In the genomic region with DNA sequence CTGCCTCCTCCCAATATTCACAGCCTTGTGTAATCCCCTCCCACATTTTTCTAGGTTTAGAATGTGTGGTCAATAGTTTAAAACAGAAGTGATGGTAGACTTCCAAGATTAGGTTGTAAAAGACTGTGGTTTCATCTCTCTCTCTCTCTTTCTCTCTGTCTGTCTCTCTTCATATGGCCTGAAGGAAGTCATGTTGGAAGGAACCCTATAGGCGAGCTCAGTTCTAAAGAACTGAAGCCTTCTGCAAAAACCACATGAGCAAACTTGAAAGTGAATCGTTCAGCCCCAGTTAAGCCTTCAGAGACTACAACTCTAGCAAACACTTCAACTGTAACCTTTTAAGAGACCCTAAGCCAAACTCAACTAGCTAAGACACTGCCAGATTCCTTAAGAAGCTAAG, we compare ENCODE assay signal across 33 cellular contexts.
"Had no signal": no experiment of that assay in that cellular context is flagged by ENCODE, and none has a peak within 500 bp of the region (broad histone marks: within the 10 kb centered on the region; RNA-seq: fewer than 3 reads in every experiment).

No MANE protein-coding gene starts in this region.

- H3K27ac Mint-ChIP-seq: activated B cell treated with CpG ODN at 0.5 μM for 24 hours; activated CD4-positive, alpha-beta T cell treated with anti-CD3 and anti-CD28 coated beads, Interleukin-2, amount 10 ng/mL, durations not matched to agents 24 days and 14 days; activated CD8-positive, alpha-beta T cell treated with anti-CD3 and anti-CD28 coated beads for 36 hours; activated naive CD8-positive, alpha-beta T cell treated with anti-CD3 and anti-CD28 coated beads, Interleukin-2, amount 10 ng/mL, durations not matched to agents 7 days and 5 days; activated T-helper 1 cell treated with anti-CD3 and anti-CD28 coated beads, Interleukin-12 subunit alpha, Interleukin-12 subunit beta, Interleukin-2, Interleukin-4 antibody, amounts not matched to agents 30 ng/mL and 10 ng/mL and 1 ng/mL, durations not matched to agents 14 hours and 24 hours and 36 hours had no signal

- H3K27ac ChIP-seq: adrenal gland, body of pancreas, breast epithelium, coronary artery, VCaP had no signal

- H3K36me3 Mint-ChIP-seq: activated naive CD8-positive, alpha-beta T cell treated with anti-CD3 and anti-CD28 coated beads, Interleukin-2, amount 10 ng/mL, durations not matched to agents 7 days and 5 days had no signal

- H3K9me3 ChIP-seq: adrenal gland, body of pancreas, breast epithelium, MG63 had no signal

- H3K4me1 Mint-ChIP-seq: activated B cell treated with CpG ODN at 0.5 μM for 24 hours; activated naive CD8-positive, alpha-beta T cell treated with anti-CD3 and anti-CD28 coated beads, Interleukin-2, amount 10 ng/mL, durations not matched to agents 7 days and 5 days had no signal

- H3K36me3 ChIP-seq: adrenal gland, breast epithelium, MG63 had no signal

- ATAC-seq: activated CD8-positive, alpha-beta T cell treated with anti-CD3 and anti-CD28 coated beads for 36 hours; body of pancreas had no signal

- FAIRE-seq: astrocyte had no signal

- H3K4me1 ChIP-seq: adrenal gland, body of pancreas, breast epithelium had no signal

- H3K27me3 Mint-ChIP-seq: activated B cell treated with CpG ODN at 0.5 μM for 24 hours; activated CD4-positive, alpha-beta T cell treated with anti-CD3 and anti-CD28 coated beads, Interleukin-2, amount 10 ng/mL, durations not matched to agents 24 days and 14 days; activated CD8-positive, alpha-beta T cell treated with anti-CD3 and anti-CD28 coated beads for 36 hours; activated naive CD8-positive, alpha-beta T cell treated with anti-CD3 and anti-CD28 coated beads, Interleukin-2, amount 10 ng/mL, durations not matched to agents 7 days and 5 days had no signal

- H3K4me3 Mint-ChIP-seq: activated B cell treated with CpG ODN at 0.5 μM for 24 hours; activated CD4-positive, alpha-beta T cell treated with anti-CD3 and anti-CD28 coated beads, Interleukin-2, amount 10 ng/mL, durations not matched to agents 24 days and 14 days; activated CD8-positive, alpha-beta T cell treated with anti-CD3 and anti-CD28 coated beads for 36 hours; activated naive CD8-positive, alpha-beta T cell treated with anti-CD3 and anti-CD28 coated beads, Interleukin-2, amount 10 ng/mL, durations not matched to agents 7 days and 5 days; activated T-helper 1 cell treated with anti-CD3 and anti-CD28 coated beads, Interleukin-12 subunit alpha, Interleukin-12 subunit beta, Interleukin-2, Interleukin-4 antibody, amounts not matched to agents 30 ng/mL and 10 ng/mL and 1 ng/mL, durations not matched to agents 14 hours and 24 hours and 36 hours had no signal

- H3K27me3 ChIP-seq: adrenal gland, body of pancreas, breast epithelium, MG63 had no signal

- DNase-seq: activated B cell treated with CpG ODN at 0.5 μM for 24 hours; activated CD4-positive, alpha-beta T cell treated with anti-CD3 and anti-CD28 coated beads, Interleukin-2, amount 10 ng/mL, durations not matched to agents 24 days and 14 days; activated CD4-positive, alpha-beta T cell treated with anti-CD3 and anti-CD28 coated beads, Interleukin-2, amount 50 U/mL, for 4 hours; activated CD4-positive, CD25-positive, alpha-beta regulatory T cell treated with anti-CD3 and anti-CD28 coated beads, Interleukin-2, amount 50 U/mL, for 72 hours; activated CD8-positive, alpha-beta T cell treated with anti-CD3 and anti-CD28 coated beads for 36 hours; activated effector memory CD4-positive, alpha-beta T cell treated with Interleukin-2 at 50 U/mL for 16 hours; activated naive CD4-positive, alpha-beta T cell; activated naive CD4-positive, alpha-beta T cell treated with anti-CD3 and anti-CD28 coated beads, Interleukin-2, amount 50 U/mL, for 16 hours; activated naive CD8-positive, alpha-beta T cell treated with anti-CD3 and anti-CD28 coated beads, Interleukin-2, amount 10 ng/mL, durations not matched to agents 7 days and 5 days; activated T-cell treated with anti-CD3 and anti-CD28 coated beads, Interleukin-2, amount 50 U/mL, for 1 hour; adrenal gland; body of pancreas; Kasumi-1; MG63; NCI-H1092; NCI-H1436 treated with DMSO at 0.1 percent for 48 hours; NCI-H1694 treated with DMSO at 0.1 percent for 48 hours; NCI-H2029 treated with DMSO at 0.1 percent for 48 hours; NCI-H2107; NCI-H2171; NCI-H510A; NCI-H526; NCI-H748 treated with DMSO at 0.1 percent for 48 hours; OCI-M1; Right ventricle myocardium superior; SW 1271; T-helper 1 cell; T-helper 9 cell had no signal

- H3K4me3 ChIP-seq: adrenal gland, body of pancreas, breast epithelium, coronary artery, MG63 had no signal
